Comparison of ENCODE assay signal across 8 cellular contexts in genomic region chr3:52056968-52057805, GRCh38. TPM values are rescaled to one million over a fixed set of nuclear protein-coding genes. Genes with fewer than 3 reads are reported as not detected.
DNase-seq lines count a peak whose midpoint lies in the region; ATAC-seq, FAIRE-seq and TF ChIP-seq lines count a peak whose summit lies in the region.

No MANE protein-coding gene starts in this region.

- H3K4me1 ChIP-seq in H1 (replicated peaks in 1 of 4; ENCODE audit: control insufficient read depth in 3 of 4, insufficient read depth in 4 of 4, low read length in 3 of 4), result peaks cover 0 to 29% (median 17%) of the 10 kb centered on the region in 4 experiments; a peak in 6 of 7 replicates

- H3K56ac ChIP-seq in H1 (replicated peaks; ENCODE audit: insufficient read length, low read depth, low read length), result peak overlapping the region; percentile 35

- WGBS in H1 (ENCODE audit: extremely low coverage in 1 of 2, insufficient coverage in 1 of 2, insufficient read length in 1 of 2, insufficient replicate concordance in 2 of 2, low coverage in 1 of 2, low lambda C conversion rate in 2 of 2, missing lambda C conversion rate in 1 of 2), 2 experiments, result 2% methylated on average over 54 of the region's 55 CpGs; no CpG with 5 or more reads in 1 of the 2 experiments

- no peak overlapping the region for H2BK120ac ChIP-seq in H1 (replicated peaks; ENCODE audit: low read depth, low read length)

- H2BK12ac ChIP-seq in H1 (ENCODE audit: low read depth, low read length), result peak overlapping the region; percentile 68; the same call in 1 of the 2 replicates

- TF ChIP-seq CTCF in H1 (IDR thresholded peaks at IDR 0.05; ENCODE audit: control extremely low read depth in 1 of 3, insufficient read depth in 1 of 3, low read depth in 1 of 3, low read length in 3 of 3), result no peak

- no peak overlapping the region for H3K23ac ChIP-seq in H1 (ENCODE audit: insufficient read length)

- no peak overlapping the region for H2BK20ac ChIP-seq in H1 (ENCODE audit: low read length)

- H3K23me2 ChIP-seq in H1 (ENCODE audit: low read depth, low read length), result peaks cover 21% of the 10 kb centered on the region

- H3K27ac ChIP-seq in H1 (ENCODE audit: low read depth, low read length), result peak overlapping the region; percentile 21; the same call in 1 of the 2 replicates

- peaks cover 35% of the 10 kb centered on the region for H3K4me1 Mint-ChIP-seq in memory B cell

- peak overlapping the region; percentile 84; the same call in 1 of the 2 replicates for H2BK5ac ChIP-seq in H1 (ENCODE audit: low read depth, low read length)

- TF ChIP-seq RAD21 in H1 (IDR thresholded peaks at IDR 0.05 in 1 of 2, conservative IDR thresholded peaks at IDR 0.05 in 1 of 2; ENCODE audit: low read depth in 2 of 2, low read length in 2 of 2), result no peak; a peak in 1 of 4 replicates

- TF ChIP-seq EP300 in H1 (IDR thresholded peaks at IDR 0.05; ENCODE audit: borderline replicate concordance in 1 of 2, low read depth in 2 of 2, low read length in 2 of 2), result no peak

- H3K9me3 Mint-ChIP-seq in memory B cell, result no peaks in the 10 kb centered on the region

- DNase-seq in Caki2 (ENCODE audit: low read depth) (peak; percentile 98), HUDEP-2 (lab: John Stamatoyannopoulos, UW; ENCODE audit: unreplicated experiment in 76 of 76) (peak in 75 of 76 experiments; percentile 87 to 99 (median 98)), NOMO-1 treated with dmso at 0.1 percent for 144 hours (lab: John Stamatoyannopoulos, UW; ENCODE audit: unreplicated experiment) (peak; percentile 99), H1 (ENCODE audit: low read depth in 1 of 2, low spot score in 2 of 2) (peak; percentile 97), memory B cell (ENCODE audit: low spot score in 2 of 2) (peak; percentile 91 to 96)
- peak; percentile 97 for DNase-seq in activated CD8-positive, alpha-beta memory T cell treated with anti-CD3 and anti-CD28 coated beads, Interleukin-2, amount 50 U/mL, for 1 hour (ENCODE audit: extremely low read depth)
- DNase-seq in stimulated activated CD8-positive, alpha-beta memory T cell treated with anti-CD3 and anti-CD28 coated beads, Interleukin-12 subunit alpha, Interleukin-12 subunit beta, amount 100 ng/mL, for 1 hour (ENCODE audit: low read depth), result peak; percentile 99

- H3K79me2 ChIP-seq in H1 (ENCODE audit: control insufficient read depth in 1 of 2, insufficient read depth in 2 of 2, low read length in 2 of 2), result peaks cover 0 to under 1% of the 10 kb centered on the region in 2 experiments; a peak in 1 of 4 replicates

- H3K4me2 ChIP-seq in H1 (ENCODE audit: insufficient read depth in 1 of 2, low read depth in 2 of 2, low read length in 2 of 2), result peak overlapping the region; percentile 77 to 96

- no peaks in the 10 kb centered on the region; the same call in 1 of the 2 replicates for H3K79me1 ChIP-seq in H1 (ENCODE audit: low read depth, low read length)

- no peaks in the 10 kb centered on the region; a peak in 3 of 8 replicates for H3K36me3 ChIP-seq in H1 (ENCODE audit: control insufficient read depth in 2 of 4, insufficient read depth in 4 of 4, low read length in 3 of 4)

- H2AK5ac ChIP-seq in H1 (ENCODE audit: low read depth, low read length), result 0 out of 2 replicates have a peak overlapping the region, but pooled peaks have one; percentile 47

- peak overlapping the region; percentile 45 for H3K27ac Mint-ChIP-seq in memory B cell

- H3K9ac ChIP-seq in H1 (replicated peaks in 1 of 4; ENCODE audit: extremely low read depth in 1 of 4, low read depth in 3 of 4, low read length in 3 of 4), result peak overlapping the region in 2 of 4 experiments; percentile 16 to 39; a peak in 4 of 7 replicates

- H4K20me1 ChIP-seq in H1 (replicated peaks in 1 of 2; ENCODE audit: control insufficient read depth in 1 of 2, insufficient read depth in 2 of 2, low read length in 2 of 2), result peaks cover 2% of the 10 kb centered on the region in 2 experiments

- in situ Hi-C loops in Caki2 (cut with HindIII; ENCODE audit: low pct_unique_long_range_greater_than_20kb, low sequenced_read_pairs), result no loop called here

- peak overlapping the region; percentile 49 for H4K5ac ChIP-seq in H1 (ENCODE audit: insufficient read length, low read depth, low read length)

- TF ChIP-seq POLR2A in H1 (IDR thresholded peaks at IDR 0.05; ENCODE audit: control extremely low read depth in 1 of 2, low read depth in 2 of 2, low read length in 2 of 2), result no peak

- H3K27me3 Mint-ChIP-seq in memory B cell, result no peaks in the 10 kb centered on the region

- FAIRE-seq in H1 (lab: Jason Lieb, UNC), result peak; percentile 78

- H3K18ac ChIP-seq in H1 (ENCODE audit: extremely low read depth, low read length), result peak overlapping the region; percentile 78

- H4K91ac ChIP-seq in H1 (replicated peaks; ENCODE audit: insufficient read length, low read length), result peak overlapping the region; percentile 81

- H2BK15ac ChIP-seq in H1 (ENCODE audit: low read length), result peak overlapping the region; percentile 61; the same call in 1 of the 2 replicates

- no peak overlapping the region for H4K8ac ChIP-seq in H1 (ENCODE audit: extremely low read depth, insufficient read depth, low read length)

- POLR2A ChIA-PET in H1 (lab: Charles Lee; ENCODE audit: partially characterized antibody), result interaction anchor here (0.6 to 4.1 kb wide), 19 partner anchors 10 to 413 kb away, joined by 3 to 60 read pairs (median 4); partner anchors contain the start of genes ACY1, POC1A and RPL29

- H3K4ac ChIP-seq in H1 (replicated peaks; ENCODE audit: insufficient read length, low read depth, low read length), result peak overlapping the region; percentile 74

- ATAC-seq in GM21390 (IDR thresholded peaks at IDR 0.05; ENCODE audit: unreplicated experiment), result peak; percentile 70
- ATAC-seq in memory B cell (ENCODE audit: low read depth), result peak; percentile 86

- peaks cover 0 to 21% (median 11%) of the 10 kb centered on the region in 4 experiments; a peak in 6 of 7 replicates for H3K27me3 ChIP-seq in H1 (replicated peaks in 1 of 4; ENCODE audit: control insufficient read depth in 3 of 4, extremely low read depth in 1 of 4, insufficient read depth in 3 of 4, low read length in 3 of 4)

- peak overlapping the region; percentile 90 for H2AFZ ChIP-seq in H1 (ENCODE audit: low read length)

- H3K9me3 ChIP-seq in H1 (ENCODE audit: insufficient read depth in 2 of 2, low read depth in 1 of 2, low read length in 1 of 2), result no peaks in the 10 kb centered on the region

- CTCF ChIA-PET in H1 (lab: Charles Lee; ENCODE audit: partially characterized antibody), result interaction anchor here (0.6 to 33.0 kb wide), 19 partner anchors 9 to 130 kb away, joined by 3 to 984 read pairs (median 6); partner anchors contain the start of gene RPL29

- peaks cover under 1% of the 10 kb centered on the region for H3K36me3 Mint-ChIP-seq in memory B cell

- peak overlapping the region; percentile 46 to 89 (median 56) for H3K4me3 ChIP-seq in H1 (ENCODE audit: extremely low read depth in 1 of 4, insufficient read depth in 2 of 4, low read depth in 3 of 4, low read length in 4 of 4)

- peak overlapping the region; percentile 86 for H3K4me3 Mint-ChIP-seq in memory B cell

- no peak overlapping the region for H3K14ac ChIP-seq in H1 (ENCODE audit: insufficient read length)

TF ChIP-seq in H1, 55 proteins besides CTCF, POLR2A, EP300 and RAD21 (continues in another document):
- no peak for TF ChIP-seq JUND (IDR thresholded peaks at IDR 0.05; ENCODE audit: low read length)
- no peak for TF ChIP-seq RBBP5 (IDR thresholded peaks at IDR 0.05; ENCODE audit: borderline replicate concordance, low read depth, low read length)
- peak; percentile 38 for TF ChIP-seq NRF1 (IDR thresholded peaks at IDR 0.05; ENCODE audit: low read depth, low read length)
- TF ChIP-seq SP2 (IDR thresholded peaks at IDR 0.05; ENCODE audit: low read length), result peak; percentile 56; the same call in 1 of the 2 replicates
- TF ChIP-seq SP1 (IDR thresholded peaks at IDR 0.05; ENCODE audit: low read depth, low read length), result peak; percentile 95
- peak; percentile 80 for TF ChIP-seq BACH1 (IDR thresholded peaks at IDR 0.05; ENCODE audit: low read length)
- TF ChIP-seq SAP30 (IDR thresholded peaks at IDR 0.05; ENCODE audit: insufficient read depth, insufficient replicate concordance, low read length), result peak; percentile 78
- TF ChIP-seq HDAC2 (IDR thresholded peaks at IDR 0.05; ENCODE audit: borderline replicate concordance in 1 of 2, low read depth in 2 of 2, low read length in 2 of 2), result peak in 1 of 2 experiments; percentile 56; a peak in 1 of 4 replicates
- TF ChIP-seq EGR1 (IDR thresholded peaks at IDR 0.05; ENCODE audit: borderline replicate concordance, low read depth, low read length), result no peak
- TF ChIP-seq ASH2L (IDR thresholded peaks at IDR 0.05; ENCODE audit: low read length), result peak; percentile 43
- TF ChIP-seq KDM4A (IDR thresholded peaks at IDR 0.05; ENCODE audit: low read depth, low read length, severe bottlenecking), result peak; percentile 71
- TF ChIP-seq PHF8 (conservative IDR thresholded peaks at IDR 0.05; ENCODE audit: low read depth, low read length), result 0 out of 2 replicates have a peak, but pooled peaks have one; percentile 22
- peak; percentile 47 for TF ChIP-seq ATF3 (IDR thresholded peaks at IDR 0.05; ENCODE audit: insufficient read depth, low read depth, low read length)
- TF ChIP-seq TBP (IDR thresholded peaks at IDR 0.05; ENCODE audit: low read depth, low read length), result peak; percentile 21; the same call in 1 of the 2 replicates
- 0 out of 2 replicates have a peak, but pooled peaks have one; percentile 31 for TF ChIP-seq TAF1 (IDR thresholded peaks at IDR 0.05; ENCODE audit: low read depth, low read length)
- peak; percentile 80 for TF ChIP-seq CHD2 (IDR thresholded peaks at IDR 0.05; ENCODE audit: low read length)
- no peak for TF ChIP-seq CBX8 (IDR thresholded peaks at IDR 0.05; ENCODE audit: borderline replicate concordance, low read depth, low read length)

RNA-seq across cellular contexts. Expression of gene DUSP7, which starts 0.8 kb away (rescaled TPM):
- 1.1 and 3.2 TPM in 2 replicates for total RNA-seq in Caki2 (2014; rRNA removed; shearing (Covaris generic); ENCODE audit: low replicate concordance)
- total RNA-seq in H1 (2021; fragmentation: NEBNext Ultra II Directional; extraction: Animal tissue kit (Norgen Biotek cat#: 25700)), result 19.4 and 20.5 TPM in 2 replicates
- polyA plus RNA-seq in H1 (2011; rRNA removed), result 24.9 and 32.1 TPM in 2 replicates
- 17.8 TPM for polyA plus RNA-seq in H1 (2011; cell fraction: cytosol; rRNA removed)
- 17.4 TPM for polyA plus RNA-seq in H1 (2011; cell fraction: nucleus; rRNA removed)
- polyA plus RNA-seq in H1 (2012, experiment 1 of 2), result 9.6 to 11.4 TPM (median 11.0 TPM) in 4 replicates
- 11.4 TPM for polyA plus RNA-seq in H1 (2012, experiment 2 of 2)
- polyA plus RNA-seq in H1 (2013, experiment 1 of 2), result 10.2 TPM
- 11.0 TPM for polyA plus RNA-seq in H1 (2013, experiment 2 of 2)
- 19.6 and 30.2 TPM in 2 replicates for polyA minus RNA-seq in H1 (2011; rRNA and poly(A)+ RNA removed)
- 18.8 TPM for polyA minus RNA-seq in H1 (2011; cell fraction: cytosol; rRNA and poly(A)+ RNA removed)
- polyA minus RNA-seq in H1 (2011; cell fraction: nucleus; rRNA and poly(A)+ RNA removed), result 18.1 TPM

Comparison
In these comparisons a context has a peak if more than half of its experiments do, and no peak if none do; other contexts are left out.
1. Peak in every context shown above with its lines: DNase-seq, ATAC-seq, H3K4me3 ChIP-seq and H3K27ac ChIP-seq.